Comparison of ENCODE assay signal across 24 cellular contexts in genomic region chr22:22527312-22527711, GRCh38. TPM values are rescaled to one million over a fixed set of nuclear protein-coding genes. Genes with fewer than 3 reads are reported as not detected.
A peak's percentile ranks its signal among the peaks of the same experiment; 100 is the strongest.
DNase-seq lines count a peak whose midpoint lies in the region; ATAC-seq, FAIRE-seq and TF ChIP-seq lines count a peak whose summit lies in the region.
"Had no signal": no experiment of that assay in that cellular context is flagged by ENCODE, and none has a peak within 500 bp of the region (broad histone marks: within the 10 kb centered on the region; RNA-seq: fewer than 3 reads in every experiment).

No MANE protein-coding gene starts in this region.

- no peak for FAIRE-seq in K562 (lab: Jason Lieb, UNC)
- FAIRE-seq: A204.1, GM12891, GM19239, H1 had no signal

- no peaks in the 10 kb centered on the region for H3K36me3 Mint-ChIP-seq in activated CD8-positive, alpha-beta memory T cell treated with anti-CD3 and anti-CD28 coated beads, Interleukin-2, amount 10 ng/mL, durations not matched to agents 7 days and 5 days
- H3K36me3 Mint-ChIP-seq: CD14-positive monocyte; CD8-positive, alpha-beta memory T cell had no signal

- POLR2A ChIA-PET in K562 (lab: Yijun Ruan, JAX), result interaction anchor here (0.6 to 2.4 kb wide), 9 partner anchors 11 to 412 kb away, joined by 3 to 17 read pairs (median 3); partner anchors contain the start of gene ZNF280B

- 28% methylated on average over 5 of the region's 5 CpGs for WGBS in K562 (ENCODE audit: insufficient coverage, low coverage, missing lambda C conversion rate)

- TF ChIP-seq RAD21 in K562 (CRISPR knock-in tag; conservative IDR thresholded peaks at IDR 0.05 in 1 of 2, IDR thresholded peaks at IDR 0.05 in 1 of 2), result no peak

- no peak overlapping the region for H3K4me3 Mint-ChIP-seq in activated CD8-positive, alpha-beta memory T cell treated with anti-CD3 and anti-CD28 coated beads, Interleukin-2, amount 10 ng/mL, durations not matched to agents 7 days and 5 days
- H3K4me3 Mint-ChIP-seq: CD14-positive monocyte; CD4-positive, alpha-beta T cell; CD8-positive, alpha-beta memory T cell had no signal

- H3K27me3 ChIP-seq in RWPE2 (ENCODE audit: insufficient read depth, poor library complexity, severe bottlenecking), result no peaks in the 10 kb centered on the region
- no peaks in the 10 kb centered on the region for H3K27me3 ChIP-seq in K562 (ENCODE audit: control insufficient read depth in 2 of 2, insufficient read depth in 2 of 2, low read length in 2 of 2)
- H3K27me3 ChIP-seq: BLaER1 treated with 17β-estradiol and CSF1 and Interleukin-3, amounts not matched to agents 10 nM and 100 nM had no signal

- H3K27ac ChIP-seq in RWPE2 (ENCODE audit: poor library complexity, severe bottlenecking), result no peak overlapping the region
- no peak overlapping the region for H3K27ac ChIP-seq in K562 (ENCODE audit: extremely low read depth, low read depth, low read length)
- H3K27ac ChIP-seq: BLaER1 treated with 17β-estradiol and CSF1 and Interleukin-3, amounts not matched to agents 10 nM and 100 nM; GM23248 had no signal

- no peaks in the 10 kb centered on the region for H3K9me1 ChIP-seq in K562 (ENCODE audit: control insufficient read depth, insufficient read depth, low read length)

- no peaks in the 10 kb centered on the region for H3K4me1 ChIP-seq in RWPE2 (ENCODE audit: insufficient read depth, poor library complexity, severe bottlenecking)
- H3K4me1 ChIP-seq in K562 (replicated peaks in 1 of 2; ENCODE audit: control insufficient read depth in 2 of 2, insufficient read depth in 2 of 2, low read length in 2 of 2), result peaks cover 0 to 2% of the 10 kb centered on the region in 2 experiments; a peak in 1 of 5 replicates
- H3K4me1 ChIP-seq: BE2C had no signal

- DNase-seq in HT1080 (ENCODE audit: low read depth) (peak; percentile 36), RWPE2 (ENCODE audit: low spot score) (no peak), K562 (ENCODE audit: extremely low read depth in 1 of 4, low spot score in 3 of 4) (peak in 1 of 4 experiments; percentile 83), T-helper 2 cell (no peak)
- no peak for DNase-seq in activated CD8-positive, alpha-beta memory T cell treated with anti-CD3 and anti-CD28 coated beads, Interleukin-2, amount 10 ng/mL, durations not matched to agents 7 days and 5 days
- DNase-seq: AML-193; BE2C; Calu3; CD4-positive, alpha-beta T cell; CD8-positive, alpha-beta memory T cell; DMS53; DMS79 treated with DMSO at 0.1 percent for 48 hours; GF-D8; GM23248; H7; HCEC 1CT had no signal

- no peak overlapping the region for H3K27ac Mint-ChIP-seq in activated CD8-positive, alpha-beta memory T cell treated with anti-CD3 and anti-CD28 coated beads, Interleukin-2, amount 10 ng/mL, durations not matched to agents 7 days and 5 days
- H3K27ac Mint-ChIP-seq: CD4-positive, alpha-beta T cell; CD8-positive, alpha-beta memory T cell had no signal

- no peak for TF ChIP-seq POLR2A in K562 (conservative IDR thresholded peaks at IDR 0.05)

- H3K27me3 Mint-ChIP-seq in activated CD8-positive, alpha-beta memory T cell treated with anti-CD3 and anti-CD28 coated beads, Interleukin-2, amount 10 ng/mL, durations not matched to agents 7 days and 5 days, result peaks cover 19% of the 10 kb centered on the region

- no peaks in the 10 kb centered on the region for H3K36me3 ChIP-seq in RWPE2 (ENCODE audit: low read depth)
- no peaks in the 10 kb centered on the region for H3K36me3 ChIP-seq in K562 (ENCODE audit: control insufficient read depth, insufficient read depth, low read length)
- H3K36me3 ChIP-seq: BE2C; BLaER1 treated with 17β-estradiol and CSF1 and Interleukin-3, amounts not matched to agents 10 nM and 100 nM had no signal

- no peaks in the 10 kb centered on the region for H4K20me1 ChIP-seq in K562 (replicated peaks; ENCODE audit: control insufficient read depth, insufficient read depth, low read length)
- H4K20me1 ChIP-seq: BLaER1 treated with 17β-estradiol and CSF1 and Interleukin-3, amounts not matched to agents 10 nM and 100 nM had no signal

- intact Hi-C loops in K562 (cut with micrococcal nuclease), result no loop called here

- H3K9ac ChIP-seq in K562 (ENCODE audit: insufficient read depth in 1 of 2, low read depth in 2 of 2, low read length in 2 of 2), result no peak overlapping the region
- H3K9ac ChIP-seq: BLaER1 treated with 17β-estradiol and CSF1 and Interleukin-3, amounts not matched to agents 10 nM and 100 nM; GM23248 had no signal

- in situ Hi-C loops in K562 (cut with MboI), result loop anchor here (25.0 kb wide), 1 partner anchor 1115 kb away; the partner anchor contains the start of gene HIC2

- peak overlapping the region; percentile 5 for H3K4me3 ChIP-seq in RWPE2 (ENCODE audit: severe bottlenecking)
- H3K4me3 ChIP-seq in K562, result no peak overlapping the region
- H3K4me3 ChIP-seq: BLaER1 treated with 17β-estradiol and CSF1 and Interleukin-3, amounts not matched to agents 10 nM and 100 nM; GM23248 had no signal

- TF ChIP-seq EP300 in K562 (IDR thresholded peaks at IDR 0.05; ENCODE audit: low read length), result no peak

- H3K9me3 ChIP-seq in RWPE2 (ENCODE audit: severe bottlenecking) (peaks cover 3% of the 10 kb centered on the region), K562 (replicated peaks; ENCODE audit: control insufficient read depth, insufficient read depth, low read depth, low read length) (no peaks in the 10 kb centered on the region; the same call in 1 of the 2 replicates)
- H3K9me3 ChIP-seq: BE2C had no signal

- no peak overlapping the region for H3K4me2 ChIP-seq in K562 (ENCODE audit: insufficient read depth, low read length)
- H3K4me2 ChIP-seq: BLaER1 treated with 17β-estradiol and CSF1 and Interleukin-3, amounts not matched to agents 10 nM and 100 nM had no signal

- ATAC-seq in RWPE2 (ENCODE audit: low read depth) (no peak), K562 (peak; percentile 9), GM19035 (IDR thresholded peaks at IDR 0.05; ENCODE audit: unreplicated experiment) (no peak)
- ATAC-seq in activated CD8-positive, alpha-beta memory T cell treated with anti-CD3 and anti-CD28 coated beads, Interleukin-2, amount 10 ng/mL, durations not matched to agents 7 days and 5 days, result no peak

- no peaks in the 10 kb centered on the region for H3K9me3 Mint-ChIP-seq in activated CD8-positive, alpha-beta memory T cell treated with anti-CD3 and anti-CD28 coated beads, Interleukin-2, amount 10 ng/mL, durations not matched to agents 7 days and 5 days (ENCODE audit: low read depth)
- H3K9me3 Mint-ChIP-seq: CD4-positive, alpha-beta T cell; CD8-positive, alpha-beta memory T cell had no signal

- CTCF ChIA-PET in K562 (lab: Yijun Ruan, JAX; ENCODE audit: low intra/inter-chr PET ratio), result interaction anchor here (0.6 kb wide), 2 partner anchors 19 to 149 kb away, joined by 5 to 8 read pairs; partner anchors contain the start of gene ZNF280B
- CTCF ChIA-PET in activated CD8-positive, alpha-beta memory T cell treated with anti-CD3 and anti-CD28 coated beads, Interleukin-2, amount 10 ng/mL, durations not matched to agents 7 days and 5 days (lab: Charles Lee), result no interaction called here

- peak overlapping the region; percentile 5 for H2AFZ ChIP-seq in K562 (ENCODE audit: low read depth, low read length)
- H2AFZ ChIP-seq: GM23248 had no signal

- no peaks in the 10 kb centered on the region for H3K4me1 Mint-ChIP-seq in activated CD8-positive, alpha-beta memory T cell treated with anti-CD3 and anti-CD28 coated beads, Interleukin-2, amount 10 ng/mL, durations not matched to agents 7 days and 5 days
- H3K4me1 Mint-ChIP-seq: CD8-positive, alpha-beta memory T cell had no signal

- no TSS peak for BruUV-seq in K562 (replicated peaks; lab: Mats Ljungman, UMichigan)

- TF ChIP-seq CTCF in RWPE2 (IDR thresholded peaks at IDR 0.05; ENCODE audit: poor library complexity, severe bottlenecking), result no peak
- no peak for TF ChIP-seq CTCF in K562 (IDR thresholded peaks at IDR 0.05 in 2 of 3, conservative IDR thresholded peaks at IDR 0.05 in 1 of 3; ENCODE audit: insufficient read depth in 2 of 3, low read depth in 1 of 3, low read length in 3 of 3)

- no peaks in the 10 kb centered on the region for H3K79me2 ChIP-seq in K562 (ENCODE audit: control insufficient read depth, insufficient read depth, low read length)

RNA-seq across cellular contexts. Expression of gene ZNF280A, which starts 7.2 kb away (rescaled TPM):
- 2.5 and 2.6 TPM in 2 replicates for total RNA-seq in HT1080 (2014; rRNA removed; shearing (Covaris generic))
- polyA plus RNA-seq in HT1080 (2015; cell fraction: cytosol; rRNA removed), result 0.74 and 0.95 TPM in 2 replicates
- polyA plus RNA-seq in HT1080 (2015; cell fraction: nucleus; rRNA removed), result 1.6 and 2.0 TPM in 2 replicates
- 19.9 and 41.5 TPM in 2 replicates for total RNA-seq in K562 (2011; cell fraction: chromatin; rRNA removed; ENCODE audit: low replicate concordance)
- total RNA-seq in K562 (2011; cell fraction: nucleolus; rRNA removed), result 18.2 and 19.2 TPM in 2 replicates
- total RNA-seq in K562 (2011; cell fraction: nucleoplasm; rRNA removed), result 14.1 and 20.2 TPM in 2 replicates
- total RNA-seq in K562 (2014; rRNA removed) (19.0 and 19.8 TPM in 2 replicates), K562 (2014; rRNA removed; fragmentation: Illumina TruSeq; extraction: Trizol) (36.3 and 37.4 TPM in 2 replicates), K562 (2015; rRNA removed; fragmentation: Illumina TruSeq; extraction: Trizol) (35.8 and 38.2 TPM in 2 replicates), K562 (2021) (23.4 and 24.4 TPM in 2 replicates)
- polyA plus RNA-seq in K562 (2011; rRNA removed) (20.8 and 23.4 TPM in 2 replicates), K562 (2014; fragmentation: Illumina TruSeq; extraction: Trizol) (33.4 and 40.8 TPM in 2 replicates), K562 (2014; fragmentation: Nextera tagmentation; extraction: Ambion mirVana) (10 to 100 TPM; 28.6 to 38.6 TPM), K562 (2014; rRNA removed) (21.8 and 23.6 TPM in 2 replicates)
- polyA plus RNA-seq in K562 (2011; cell fraction: cytosol; rRNA removed), result 5.9 and 10.8 TPM in 2 replicates
- polyA plus RNA-seq in K562 (2011; cell fraction: nucleus; rRNA removed), result 9.1 and 16.6 TPM in 2 replicates
- polyA plus RNA-seq in K562 (2012), result 18.8 and 30.8 TPM in 2 replicates
- polyA minus RNA-seq in K562 (2011; rRNA and poly(A)+ RNA removed), result 24.3 and 38.9 TPM in 2 replicates
- 8.9 and 9.6 TPM in 2 replicates for polyA minus RNA-seq in K562 (2011; cell fraction: cytosol; rRNA and poly(A)+ RNA removed)
- 8.9 and 22.7 TPM in 2 replicates for polyA minus RNA-seq in K562 (2011; cell fraction: nucleus; rRNA and poly(A)+ RNA removed)
- not detected for total RNA-seq in activated CD8-positive, alpha-beta memory T cell treated with anti-CD3 and anti-CD28 coated beads, Interleukin-2, amount 10 ng/mL, durations not matched to agents 7 days and 5 days
- total RNA-seq: Calu3; CD4-positive, alpha-beta T cell; CD8-positive, alpha-beta memory T cell; GM23248 had no signal
- polyA plus RNA-seq: AG04450; CD14-positive monocyte; CD8-positive, alpha-beta memory T cell; GM23248 had no signal

RNA-seq across cellular contexts. Expression of gene ZNF280B, which starts 18.8 kb away (rescaled TPM):
- 1.7 and 2.1 TPM in 2 replicates for total RNA-seq in HT1080 (2014; rRNA removed; shearing (Covaris generic))
- polyA plus RNA-seq in HT1080 (2015; cell fraction: cytosol; rRNA removed), result 2.8 and 3.3 TPM in 2 replicates
- 3.2 and 4.0 TPM in 2 replicates for polyA plus RNA-seq in HT1080 (2015; cell fraction: nucleus; rRNA removed)
- total RNA-seq in K562 (2011; cell fraction: chromatin; rRNA removed; ENCODE audit: low replicate concordance), result 24.8 and 77.6 TPM in 2 replicates
- total RNA-seq in K562 (2011; cell fraction: nucleolus; rRNA removed), result 23.0 and 29.5 TPM in 2 replicates
- 45.8 and 57.4 TPM in 2 replicates for total RNA-seq in K562 (2011; cell fraction: nucleoplasm; rRNA removed)
- total RNA-seq in K562 (2014; rRNA removed), result 7.7 and 8.4 TPM in 2 replicates
- total RNA-seq in K562 (2014; rRNA removed; fragmentation: Illumina TruSeq; extraction: Trizol), result 17.1 and 20.5 TPM in 2 replicates
- total RNA-seq in K562 (2015; rRNA removed; fragmentation: Illumina TruSeq; extraction: Trizol), result 19.6 and 20.7 TPM in 2 replicates
- total RNA-seq in K562 (2021), result 18.7 and 20.0 TPM in 2 replicates
- polyA plus RNA-seq in K562 (2011; rRNA removed), result 27.5 TPM in 2 replicates
- 8.2 and 20.0 TPM in 2 replicates for polyA plus RNA-seq in K562 (2011; cell fraction: cytosol; rRNA removed)
- 21.5 and 27.4 TPM in 2 replicates for polyA plus RNA-seq in K562 (2011; cell fraction: nucleus; rRNA removed)
- 7.6 and 9.8 TPM in 2 replicates for polyA plus RNA-seq in K562 (2012)
- polyA plus RNA-seq in K562 (2014; fragmentation: Illumina TruSeq; extraction: Trizol), result 14.1 and 18.0 TPM in 2 replicates
- polyA plus RNA-seq in K562 (2014; fragmentation: Nextera tagmentation; extraction: Ambion mirVana), result 10 to 100 TPM; 24.0 to 29.9 TPM
- polyA plus RNA-seq in K562 (2014; rRNA removed), result 11.7 and 13.5 TPM in 2 replicates
- polyA minus RNA-seq in K562 (2011; rRNA and poly(A)+ RNA removed), result 88.0 and 103 TPM in 2 replicates
- 22.2 and 28.7 TPM in 2 replicates for polyA minus RNA-seq in K562 (2011; cell fraction: cytosol; rRNA and poly(A)+ RNA removed)
- polyA minus RNA-seq in K562 (2011; cell fraction: nucleus; rRNA and poly(A)+ RNA removed), result 24.2 and 40.0 TPM in 2 replicates
- 1 to 10 TPM; 2.4 to 2.7 TPM for total RNA-seq in activated CD8-positive, alpha-beta memory T cell treated with anti-CD3 and anti-CD28 coated beads, Interleukin-2, amount 10 ng/mL, durations not matched to agents 7 days and 5 days
- polyA plus RNA-seq: CD14-positive monocyte had no signal

RNA-seq across cellular contexts. Expression of gene PRAME, which starts 31.8 kb away (rescaled TPM):
- 87.9 and 93.2 TPM in 2 replicates for total RNA-seq in HT1080 (2014; rRNA removed; shearing (Covaris generic))
- polyA plus RNA-seq in HT1080 (2015; cell fraction: cytosol; rRNA removed), result 91.8 and 93.1 TPM in 2 replicates
- 218 and 230 TPM in 2 replicates for polyA plus RNA-seq in HT1080 (2015; cell fraction: nucleus; rRNA removed)
- total RNA-seq in K562 (2011; cell fraction: chromatin; rRNA removed; ENCODE audit: low replicate concordance), result 1,035 and 1,246 TPM in 2 replicates
- 1,013 and 1,088 TPM in 2 replicates for total RNA-seq in K562 (2011; cell fraction: nucleolus; rRNA removed)
- 943 and 1,014 TPM in 2 replicates for total RNA-seq in K562 (2011; cell fraction: nucleoplasm; rRNA removed)
- total RNA-seq in K562 (2014; rRNA removed) (968 and 1,107 TPM in 2 replicates), K562 (2014; rRNA removed; fragmentation: Illumina TruSeq; extraction: Trizol) (993 and 1,024 TPM in 2 replicates), K562 (2015; rRNA removed; fragmentation: Illumina TruSeq; extraction: Trizol) (1,048 and 1,089 TPM in 2 replicates), K562 (2021) (1,138 and 1,201 TPM in 2 replicates)
- polyA plus RNA-seq in K562 (2011; rRNA removed) (2,141 and 2,474 TPM in 2 replicates), K562 (2014; fragmentation: Illumina TruSeq; extraction: Trizol) (1,536 and 1,589 TPM in 2 replicates), K562 (2014; fragmentation: Nextera tagmentation; extraction: Ambion mirVana) (1,000 to 10,000 TPM in 1 of 2 experiments, 100 to 1,000 TPM in 1; 662 to 1,142 TPM), K562 (2014; rRNA removed) (1,519 and 1,644 TPM in 2 replicates)
- polyA plus RNA-seq in K562 (2011; cell fraction: cytosol; rRNA removed), result 2,488 and 2,726 TPM in 2 replicates
- 3,679 and 4,057 TPM in 2 replicates for polyA plus RNA-seq in K562 (2011; cell fraction: nucleus; rRNA removed)
- 1,108 and 1,453 TPM in 2 replicates for polyA plus RNA-seq in K562 (2012)
- 1,022 and 1,144 TPM in 2 replicates for polyA minus RNA-seq in K562 (2011; rRNA and poly(A)+ RNA removed)
- polyA minus RNA-seq in K562 (2011; cell fraction: cytosol; rRNA and poly(A)+ RNA removed), result 512 and 653 TPM in 2 replicates
- 275 and 419 TPM in 2 replicates for polyA minus RNA-seq in K562 (2011; cell fraction: nucleus; rRNA and poly(A)+ RNA removed)
- total RNA-seq in activated CD8-positive, alpha-beta memory T cell treated with anti-CD3 and anti-CD28 coated beads, Interleukin-2, amount 10 ng/mL, durations not matched to agents 7 days and 5 days, result not detected
- total RNA-seq: CD4-positive, alpha-beta T cell; CD8-positive, alpha-beta memory T cell; GM23248; H7 had no signal
- polyA plus RNA-seq: CD14-positive monocyte; CD8-positive, alpha-beta memory T cell; GM23248 had no signal

Comparison
In these comparisons a context has a peak if more than half of its experiments do, and no peak if none do; other contexts are left out.
1. RNA of gene PRAME, which starts 31.8 kb away (total RNA-seq): 943 to 1,246 TPM in K562 and 87.9 to 93.2 TPM in HT1080; not detected in activated CD8-positive, alpha-beta memory T cell treated with anti-CD3 and anti-CD28 coated beads, Interleukin-2, amount 10 ng/mL, durations not matched to agents 7 days and 5 days; every median in the first group is over 10 times any median in the second.